1 cellular context compared by ENCODE assay signal in genomic region chr16:30888856-30889499, GRCh38.
A peak's percentile ranks its signal among the peaks of the same experiment; 100 is the strongest.
TF ChIP-seq lines count a peak whose summit lies in the region.

No MANE protein-coding gene starts in this region.

TF ChIP-seq in HepG2, 621 proteins besides CTCF, POLR2A, EP300 and RAD21:
- TF ChIP-seq ZZZ3 (CRISPR knock-in tag; IDR thresholded peaks at IDR 0.05; ENCODE audit: borderline replicate concordance) = no peak
- TF ChIP-seq ZNF713 (CRISPR knock-in tag; IDR thresholded peaks at IDR 0.05) = no peak
- TF ChIP-seq ZMYM3 (CRISPR knock-in tag; IDR thresholded peaks at IDR 0.05) = peak; percentile 59; the same call in 1 of the 2 replicates
- TF ChIP-seq DNMT1 (CRISPR knock-in tag; IDR thresholded peaks at IDR 0.05) = no peak
- no peak for TF ChIP-seq PBX2 (CRISPR knock-in tag; IDR thresholded peaks at IDR 0.05)
- TF ChIP-seq, protein P1, sequence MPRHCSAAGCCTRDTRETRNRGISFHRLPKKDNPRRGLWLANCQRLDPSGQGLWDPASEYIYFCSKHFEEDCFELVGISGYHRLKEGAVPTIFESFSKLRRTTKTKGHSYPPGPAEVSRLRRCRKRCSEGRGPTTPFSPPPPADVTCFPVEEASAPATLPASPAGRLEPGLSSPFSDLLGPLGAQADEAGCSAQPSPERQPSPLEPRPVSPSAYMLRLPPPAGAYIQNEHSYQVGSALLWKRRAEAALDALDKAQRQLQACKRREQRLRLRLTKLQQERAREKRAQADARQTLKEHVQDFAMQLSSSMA (CRISPR knock-in tag; IDR thresholded peaks at IDR 0.05) = no peak
- TF ChIP-seq EED (CRISPR knock-in tag; IDR thresholded peaks at IDR 0.05) = no peak
- no peak for TF ChIP-seq XRCC5 (optimal IDR thresholded peaks at IDR 0.05; ENCODE audit: low read length)
- TF ChIP-seq CBFB (CRISPR knock-in tag; IDR thresholded peaks at IDR 0.05) = no peak
- peak; percentile 90 for TF ChIP-seq ZNF629 (CRISPR knock-in tag; conservative IDR thresholded peaks at IDR 0.05)
- no peak for TF ChIP-seq ZNF790 (CRISPR knock-in tag; IDR thresholded peaks at IDR 0.05; ENCODE audit: borderline replicate concordance)
- TF ChIP-seq TARDBP (CRISPR knock-in tag; IDR thresholded peaks at IDR 0.05) = no peak
- no peak for TF ChIP-seq ETS1 (CRISPR knock-in tag; IDR thresholded peaks at IDR 0.05)
- no peak for TF ChIP-seq ZNF780A (CRISPR knock-in tag; IDR thresholded peaks at IDR 0.05)
- TF ChIP-seq AGO2 (optimal IDR thresholded peaks at IDR 0.05; ENCODE audit: low read depth, low read length) = no peak
